Comparison of ENCODE assay signal across 14 cellular contexts in the genomic region with DNA sequence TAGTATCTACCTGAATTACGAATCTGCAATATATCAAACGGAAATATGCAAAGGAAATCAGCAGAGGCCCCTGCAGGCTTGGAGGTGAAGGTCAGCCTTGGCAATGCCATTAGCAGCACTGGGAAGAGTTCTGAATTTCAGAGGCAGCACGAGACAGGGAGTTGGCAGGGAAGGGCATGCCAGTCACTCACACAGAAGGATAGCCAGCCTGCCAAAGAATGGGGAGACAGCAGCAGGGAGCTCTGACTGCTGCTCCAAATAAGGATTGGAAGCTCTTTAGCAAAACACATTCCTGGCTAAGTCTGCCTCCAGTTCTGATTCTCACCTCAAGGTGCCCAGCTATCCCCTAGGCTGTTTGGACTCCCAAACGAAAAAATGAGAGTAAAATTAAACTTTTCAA.
DNase-seq lines count a peak whose midpoint lies in the region; ATAC-seq, FAIRE-seq and TF ChIP-seq lines count a peak whose summit lies in the region.
"Had no signal": no experiment of that assay in that cellular context is flagged by ENCODE, and none has a peak within 500 bp of the region (broad histone marks: within the 10 kb centered on the region; RNA-seq: fewer than 3 reads in every experiment).

No MANE protein-coding gene starts in this region.

- no peaks in the 10 kb centered on the region for H3K36me3 Mint-ChIP-seq in CD4-positive, alpha-beta T cell (ENCODE audit: low read depth)

- FAIRE-seq in GM12892 (lab: Jason Lieb, UNC), result no peak
- FAIRE-seq: RCC 7860 had no signal

- no peaks in the 10 kb centered on the region for H3K27me3 Mint-ChIP-seq in CD4-positive, alpha-beta T cell

- intact Hi-C loops in left ventricle myocardium superior (cut with micrococcal nuclease), result no loop called here
- intact Hi-C loops in CD4-positive, alpha-beta T cell (cut with DNase I, micrococcal nuclease), result no loop called here

- peaks cover 10% of the 10 kb centered on the region for H3K9me3 Mint-ChIP-seq in CD4-positive, alpha-beta T cell

- POLR2A ChIA-PET in CD4-positive, alpha-beta T cell (lab: Charles Lee), result no interaction called here

- DNase-seq in H4 (ENCODE audit: low spot score), result peak; percentile 43
- DNase-seq in astrocyte of the spinal cord (ENCODE audit: low read depth, low spot score), result peak; percentile 18
- DNase-seq in left ventricle myocardium superior, result peak; percentile 75
- no peak for DNase-seq in CD4-positive, alpha-beta T cell
- DNase-seq in GM12892 (ENCODE audit: insufficient read length), result no peak
- DNase-seq: activated gamma-delta T cell, DND-41, immature natural killer cell, NCI-H1436 had no signal

- H3K4me1 Mint-ChIP-seq in CD4-positive, alpha-beta T cell (ENCODE audit: low read depth), result no peaks in the 10 kb centered on the region

- TF ChIP-seq POLR2A in GM12892 (IDR thresholded peaks at IDR 0.05; ENCODE audit: low read depth, low read length), result no peak

- H3K4me3 ChIP-seq in astrocyte of the spinal cord (ENCODE audit: low read depth, low read length) (no peak overlapping the region), stomach smooth muscle (ENCODE audit: low read length in 2 of 2) (peak overlapping the region in 1 of 2 donors; percentile 35)

- no peak overlapping the region for H3K4me3 Mint-ChIP-seq in CD4-positive, alpha-beta T cell
- H3K4me3 Mint-ChIP-seq: immature natural killer cell had no signal

- no peak overlapping the region for H3K27ac Mint-ChIP-seq in CD4-positive, alpha-beta T cell

- peak overlapping the region in 1 of 2 donors; percentile 72 for H3K9ac ChIP-seq in stomach smooth muscle (ENCODE audit: low read length in 2 of 2)

- no peaks in the 10 kb centered on the region for H3K9me3 ChIP-seq in stomach smooth muscle (ENCODE audit: control insufficient read depth in 2 of 2, low read length in 2 of 2)
- H3K9me3 ChIP-seq in CD4-positive, alpha-beta T cell (ENCODE audit: control insufficient read depth, low read length), result no peaks in the 10 kb centered on the region

- H3K27ac ChIP-seq in stomach smooth muscle (ENCODE audit: low read length), result peak overlapping the region; percentile 24
- no peak overlapping the region for H3K27ac ChIP-seq in CD4-positive, alpha-beta T cell (ENCODE audit: low read depth, low read length)

- H3K36me3 ChIP-seq in stomach smooth muscle (ENCODE audit: control insufficient read depth in 2 of 2, insufficient read depth in 2 of 2, low read length in 2 of 2), result no peaks in the 10 kb centered on the region

- TF ChIP-seq CTCF in astrocyte of the spinal cord (IDR thresholded peaks at IDR 0.05; ENCODE audit: low read depth, low read length), result no peak
- TF ChIP-seq CTCF in CD4-positive, alpha-beta T cell (IDR thresholded peaks at IDR 0.05), result no peak

- ATAC-seq in left ventricle myocardium superior (peak; percentile 93), HG03139 (IDR thresholded peaks at IDR 0.05; ENCODE audit: unreplicated experiment) (no peak), GM19452 (IDR thresholded peaks at IDR 0.05; ENCODE audit: unreplicated experiment) (no peak)
- no peak for ATAC-seq in CD4-positive, alpha-beta T cell (ENCODE audit: poor library complexity)
- ATAC-seq: activated CD4-positive, CD25-positive, alpha-beta regulatory T cell treated with anti-CD3 and anti-CD28 coated beads, Interleukin-2, amount 50 U/mL, for 24 hours had no signal

- CTCF ChIA-PET in CD4-positive, alpha-beta T cell (lab: Charles Lee), result no interaction called here

- H3K4me1 ChIP-seq in stomach smooth muscle (ENCODE audit: control insufficient read depth, insufficient read depth, low read length), result peaks cover 11% of the 10 kb centered on the region

- H3K27me3 ChIP-seq in stomach smooth muscle (ENCODE audit: control insufficient read depth in 1 of 2, insufficient read depth in 2 of 2, low read length in 2 of 2), result no peaks in the 10 kb centered on the region
- no peaks in the 10 kb centered on the region for H3K27me3 ChIP-seq in CD4-positive, alpha-beta T cell (ENCODE audit: control insufficient read depth, insufficient read depth, low read length)

- in situ Hi-C loops in astrocyte of the spinal cord (cut with HindIII; ENCODE audit: low sequenced_read_pairs), result no loop called here

Comparison
In these comparisons a context has a peak if more than half of its experiments do, and no peak if none do; other contexts are left out.
1. DNase-seq: peak in H4 (single experiment), astrocyte of the spinal cord (single experiment) and left ventricle myocardium superior (single experiment); none in CD4-positive, alpha-beta T cell (0 of 10) and GM12892 (single experiment).